In the genomic region with DNA sequence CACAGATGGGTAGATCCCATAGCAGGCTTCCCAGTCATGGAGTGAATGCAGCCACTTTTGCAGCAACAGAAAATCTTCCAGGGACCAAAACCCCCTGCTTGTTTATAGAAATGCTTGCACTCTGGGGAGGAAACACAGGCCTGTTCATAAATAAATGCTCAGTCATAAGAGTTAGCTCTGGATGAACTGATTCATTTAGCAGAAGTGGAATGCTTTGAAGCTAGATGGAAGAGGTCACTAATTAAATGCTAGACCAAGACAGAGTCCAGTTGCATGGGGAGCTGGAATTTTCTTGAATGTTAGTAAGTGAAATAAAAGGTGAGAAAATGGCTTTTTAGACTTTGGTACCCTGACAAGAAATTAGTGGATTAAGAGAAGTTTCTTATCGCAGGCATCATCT, we compare ENCODE assay signal across 1 cellular context.
A peak's percentile ranks its signal among the peaks of the same experiment; 100 is the strongest.
TF ChIP-seq lines count a peak whose summit lies in the region.

No MANE protein-coding gene starts in this region.

TF ChIP-seq in SK-N-SH treated with all-trans-retinoic acid at 6 μM for 48 hours, 23 proteins besides CTCF, POLR2A, EP300 and RAD21 (continued from another document):
- TF ChIP-seq, protein P1, sequence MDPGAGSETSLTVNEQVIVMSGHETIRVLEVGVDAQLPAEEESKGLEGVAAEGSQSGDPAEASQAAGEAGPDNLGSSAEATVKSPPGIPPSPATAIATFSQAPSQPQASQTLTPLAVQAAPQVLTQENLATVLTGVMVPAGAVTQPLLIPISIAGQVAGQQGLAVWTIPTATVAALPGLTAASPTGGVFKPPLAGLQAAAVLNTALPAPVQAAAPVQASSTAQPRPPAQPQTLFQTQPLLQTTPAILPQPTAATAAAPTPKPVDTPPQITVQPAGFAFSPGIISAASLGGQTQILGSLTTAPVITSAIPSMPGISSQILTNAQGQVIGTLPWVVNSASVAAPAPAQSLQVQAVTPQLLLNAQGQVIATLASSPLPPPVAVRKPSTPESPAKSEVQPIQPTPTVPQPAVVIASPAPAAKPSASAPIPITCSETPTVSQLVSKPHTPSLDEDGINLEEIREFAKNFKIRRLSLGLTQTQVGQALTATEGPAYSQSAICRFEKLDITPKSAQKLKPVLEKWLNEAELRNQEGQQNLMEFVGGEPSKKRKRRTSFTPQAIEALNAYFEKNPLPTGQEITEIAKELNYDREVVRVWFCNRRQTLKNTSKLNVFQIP (CRISPR knock-in tag; IDR thresholded peaks at IDR 0.05; ENCODE audit: borderline replicate concordance, low read depth): no peak
- no peak for TF ChIP-seq BACH2 (CRISPR knock-in tag; IDR thresholded peaks at IDR 0.05; ENCODE audit: borderline replicate concordance)
- no peak for TF ChIP-seq RARB (CRISPR knock-in tag; IDR thresholded peaks at IDR 0.05)
- no peak for TF ChIP-seq ZFP3 (CRISPR knock-in tag; IDR thresholded peaks at IDR 0.05)
- TF ChIP-seq, protein P2, sequence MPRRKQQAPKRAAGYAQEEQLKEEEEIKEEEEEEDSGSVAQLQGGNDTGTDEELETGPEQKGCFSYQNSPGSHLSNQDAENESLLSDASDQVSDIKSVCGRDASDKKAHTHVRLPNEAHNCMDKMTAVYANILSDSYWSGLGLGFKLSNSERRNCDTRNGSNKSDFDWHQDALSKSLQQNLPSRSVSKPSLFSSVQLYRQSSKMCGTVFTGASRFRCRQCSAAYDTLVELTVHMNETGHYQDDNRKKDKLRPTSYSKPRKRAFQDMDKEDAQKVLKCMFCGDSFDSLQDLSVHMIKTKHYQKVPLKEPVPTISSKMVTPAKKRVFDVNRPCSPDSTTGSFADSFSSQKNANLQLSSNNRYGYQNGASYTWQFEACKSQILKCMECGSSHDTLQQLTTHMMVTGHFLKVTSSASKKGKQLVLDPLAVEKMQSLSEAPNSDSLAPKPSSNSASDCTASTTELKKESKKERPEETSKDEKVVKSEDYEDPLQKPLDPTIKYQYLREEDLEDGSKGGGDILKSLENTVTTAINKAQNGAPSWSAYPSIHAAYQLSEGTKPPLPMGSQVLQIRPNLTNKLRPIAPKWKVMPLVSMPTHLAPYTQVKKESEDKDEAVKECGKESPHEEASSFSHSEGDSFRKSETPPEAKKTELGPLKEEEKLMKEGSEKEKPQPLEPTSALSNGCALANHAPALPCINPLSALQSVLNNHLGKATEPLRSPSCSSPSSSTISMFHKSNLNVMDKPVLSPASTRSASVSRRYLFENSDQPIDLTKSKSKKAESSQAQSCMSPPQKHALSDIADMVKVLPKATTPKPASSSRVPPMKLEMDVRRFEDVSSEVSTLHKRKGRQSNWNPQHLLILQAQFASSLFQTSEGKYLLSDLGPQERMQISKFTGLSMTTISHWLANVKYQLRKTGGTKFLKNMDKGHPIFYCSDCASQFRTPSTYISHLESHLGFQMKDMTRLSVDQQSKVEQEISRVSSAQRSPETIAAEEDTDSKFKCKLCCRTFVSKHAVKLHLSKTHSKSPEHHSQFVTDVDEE (CRISPR knock-in tag; IDR thresholded peaks at IDR 0.05): peak; percentile 63; the same call in 1 of the 2 replicates
- 0 out of 2 replicates have a peak, but pooled peaks have one; percentile 92 for TF ChIP-seq SNAI2 (CRISPR knock-in tag; IDR thresholded peaks at IDR 0.05)
- TF ChIP-seq ISL1 (CRISPR knock-in tag; IDR thresholded peaks at IDR 0.05): peak; percentile 80
- no peak for TF ChIP-seq ZNF8 (CRISPR knock-in tag; IDR thresholded peaks at IDR 0.05)
- TF ChIP-seq, protein P3, sequence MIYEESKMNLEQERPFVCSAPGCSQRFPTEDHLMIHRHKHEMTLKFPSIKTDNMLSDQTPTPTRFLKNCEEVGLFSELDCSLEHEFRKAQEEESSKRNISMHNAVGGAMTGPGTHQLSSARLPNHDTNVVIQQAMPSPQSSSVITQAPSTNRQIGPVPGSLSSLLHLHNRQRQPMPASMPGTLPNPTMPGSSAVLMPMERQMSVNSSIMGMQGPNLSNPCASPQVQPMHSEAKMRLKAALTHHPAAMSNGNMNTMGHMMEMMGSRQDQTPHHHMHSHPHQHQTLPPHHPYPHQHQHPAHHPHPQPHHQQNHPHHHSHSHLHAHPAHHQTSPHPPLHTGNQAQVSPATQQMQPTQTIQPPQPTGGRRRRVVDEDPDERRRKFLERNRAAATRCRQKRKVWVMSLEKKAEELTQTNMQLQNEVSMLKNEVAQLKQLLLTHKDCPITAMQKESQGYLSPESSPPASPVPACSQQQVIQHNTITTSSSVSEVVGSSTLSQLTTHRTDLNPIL (CRISPR knock-in tag; IDR thresholded peaks at IDR 0.05; ENCODE audit: low read depth): 0 out of 2 replicates have a peak, but pooled peaks have one; percentile 42
- TF ChIP-seq ESRRG (CRISPR knock-in tag; IDR thresholded peaks at IDR 0.05): 0 out of 2 replicates have a peak, but pooled peaks have one; percentile 67
- TF ChIP-seq TCF4 (CRISPR knock-in tag; IDR thresholded peaks at IDR 0.05; ENCODE audit: borderline replicate concordance): peak; percentile 80
